In genomic region chr1:244864253-244865027, GRCh38 we compare ENCODE assay signal across 8 cellular contexts.
A peak's percentile ranks its signal among the peaks of the same experiment; 100 is the strongest.
DNase-seq lines count a peak whose midpoint lies in the region; ATAC-seq lines count a peak whose summit lies in the region.

Gene HNRNPU (minus strand): TSS chr1:244864543. CDS start chr1:244864307, 236 bp downstream.

- no peaks in the 10 kb centered on the region for H3K9me3 Mint-ChIP-seq in central memory CD8-positive, alpha-beta T cell

- H3K36me3 Mint-ChIP-seq in central memory CD8-positive, alpha-beta T cell (ENCODE audit: insufficient read depth) = peaks cover 49% of the 10 kb centered on the region

- no peaks in the 10 kb centered on the region for H3K27me3 Mint-ChIP-seq in central memory CD8-positive, alpha-beta T cell

- peaks cover 42% of the 10 kb centered on the region for H3K4me1 Mint-ChIP-seq in central memory CD8-positive, alpha-beta T cell

- peak within 1 kb of the TSS; percentile 92 for H3K4me3 Mint-ChIP-seq in central memory CD8-positive, alpha-beta T cell

- peak within 1 kb of the TSS; percentile 97 for H3K27ac Mint-ChIP-seq in central memory CD8-positive, alpha-beta T cell (ENCODE audit: low read depth)

- DNase-seq in AG20443 (ENCODE audit: low spot score) (peak; percentile 97), NCI-H446 (lab: John Stamatoyannopoulos, UW) (peak; percentile 95 to 99), iris pigment epithelial cell (ENCODE audit: low read depth) (peak; percentile 97)
- DNase-seq in activated CD4-positive, CD25-positive, alpha-beta regulatory T cell treated with anti-CD3 and anti-CD28 coated beads, Interleukin-2, amount 50 U/mL, for 16 hours (ENCODE audit: low read depth, low spot score) = peak; percentile 93
- peak; percentile 93 to 95 for DNase-seq in central memory CD8-positive, alpha-beta T cell (ENCODE audit: low spot score in 2 of 2)
- DNase-seq in stimulated activated CD4-positive, alpha-beta T cell treated with anti-CD3 and anti-CD28 coated beads, Interleukin-12 subunit alpha, Interleukin-12 subunit beta, amount 100 ng/mL, for 4 hours = peak; percentile 97

- ATAC-seq in GM19025 (IDR thresholded peaks at IDR 0.05; ENCODE audit: low read depth, unreplicated experiment) (peak; percentile 56), HG03342 (IDR thresholded peaks at IDR 0.05; ENCODE audit: unreplicated experiment) (peak; percentile 58)
- ATAC-seq in central memory CD8-positive, alpha-beta T cell (replicated peaks; ENCODE audit: extremely low read depth, poor library complexity, severe bottlenecking) = peak; percentile 41

Comparison
In these comparisons a context has a peak if more than half of its experiments do, and no peak if none do; other contexts are left out.
1. Peak in every context shown above with its lines: DNase-seq and ATAC-seq.